Comparison of ENCODE assay signal across 16 cellular contexts in genomic region chr4:183589710-183590109, GRCh38.
"Had no signal": no experiment of that assay in that cellular context is flagged by ENCODE, and none has a peak within 500 bp of the region (broad histone marks: within the 10 kb centered on the region; RNA-seq: fewer than 3 reads in every experiment).

No MANE protein-coding gene starts in this region.

- H3K27me3 ChIP-seq: colonic mucosa, upper lobe of left lung had no signal

- DNase-seq: activated CD4-positive, alpha-beta memory T cell treated with anti-CD3 and anti-CD28 coated beads, Interleukin-2, amount 10 ng/mL, durations not matched to agents 7 days and 5 days; activated gamma-delta T cell treated with Interleukin-2 at 50 U/mL for 16 hours; activated naive CD8-positive, alpha-beta T cell treated with anti-CD3 and anti-CD28 coated beads, Interleukin-2, amount 10 ng/mL, durations not matched to agents 7 days and 5 days; activated T-cell treated with anti-CD3 and anti-CD28 coated beads, Interleukin-2, amount 50 U/mL, for 48 hours; aorta; colonic mucosa; effector CD4-positive, alpha-beta T cell; immature natural killer cell; left colon; natural killer cell; stimulated activated CD4-positive, alpha-beta T cell treated with anti-CD3 and anti-CD28 coated beads, Interleukin-12 subunit alpha, Interleukin-12 subunit beta, amount 100 ng/mL, for 4 hours; stimulated activated CD4-positive, alpha-beta T cell treated with anti-CD3 and anti-CD28 coated beads, Interleukin-2, amount 100 ng/mL, for 48 hours; stimulated activated naive CD4-positive, alpha-beta T cell treated with Interleukin-2 at 50 U/mL for 16 hours; T-cell; T1000; upper lobe of left lung had no signal

- H3K4me3 Mint-ChIP-seq: activated CD4-positive, alpha-beta memory T cell treated with anti-CD3 and anti-CD28 coated beads, Interleukin-2, amount 10 ng/mL, durations not matched to agents 7 days and 5 days; activated naive CD8-positive, alpha-beta T cell treated with anti-CD3 and anti-CD28 coated beads, Interleukin-2, amount 10 ng/mL, durations not matched to agents 7 days and 5 days; immature natural killer cell; natural killer cell; T-cell had no signal

- H3K4me1 Mint-ChIP-seq: activated CD4-positive, alpha-beta memory T cell treated with anti-CD3 and anti-CD28 coated beads, Interleukin-2, amount 10 ng/mL, durations not matched to agents 7 days and 5 days; activated naive CD8-positive, alpha-beta T cell treated with anti-CD3 and anti-CD28 coated beads, Interleukin-2, amount 10 ng/mL, durations not matched to agents 7 days and 5 days; immature natural killer cell; natural killer cell; T-cell had no signal

- H3K4me1 ChIP-seq: colonic mucosa, upper lobe of left lung had no signal

- H3K36me3 ChIP-seq: colonic mucosa, upper lobe of left lung had no signal

- H3K36me3 Mint-ChIP-seq: activated naive CD8-positive, alpha-beta T cell treated with anti-CD3 and anti-CD28 coated beads, Interleukin-2, amount 10 ng/mL, durations not matched to agents 7 days and 5 days; immature natural killer cell; natural killer cell; T-cell had no signal

- H3K27ac ChIP-seq: colonic mucosa, upper lobe of left lung had no signal

- H3K4me3 ChIP-seq: colonic mucosa, upper lobe of left lung had no signal

- H3K9me3 ChIP-seq: colonic mucosa, upper lobe of left lung had no signal

- H3K27ac Mint-ChIP-seq: activated CD4-positive, alpha-beta memory T cell treated with anti-CD3 and anti-CD28 coated beads, Interleukin-2, amount 10 ng/mL, durations not matched to agents 7 days and 5 days; activated naive CD8-positive, alpha-beta T cell treated with anti-CD3 and anti-CD28 coated beads, Interleukin-2, amount 10 ng/mL, durations not matched to agents 7 days and 5 days; immature natural killer cell; natural killer cell; T-cell had no signal

- H3K9me3 Mint-ChIP-seq: activated CD4-positive, alpha-beta memory T cell treated with anti-CD3 and anti-CD28 coated beads, Interleukin-2, amount 10 ng/mL, durations not matched to agents 7 days and 5 days; activated naive CD8-positive, alpha-beta T cell treated with anti-CD3 and anti-CD28 coated beads, Interleukin-2, amount 10 ng/mL, durations not matched to agents 7 days and 5 days; immature natural killer cell; natural killer cell; T-cell had no signal
